19 cellular contexts compared by ENCODE assay signal in the genomic region with DNA sequence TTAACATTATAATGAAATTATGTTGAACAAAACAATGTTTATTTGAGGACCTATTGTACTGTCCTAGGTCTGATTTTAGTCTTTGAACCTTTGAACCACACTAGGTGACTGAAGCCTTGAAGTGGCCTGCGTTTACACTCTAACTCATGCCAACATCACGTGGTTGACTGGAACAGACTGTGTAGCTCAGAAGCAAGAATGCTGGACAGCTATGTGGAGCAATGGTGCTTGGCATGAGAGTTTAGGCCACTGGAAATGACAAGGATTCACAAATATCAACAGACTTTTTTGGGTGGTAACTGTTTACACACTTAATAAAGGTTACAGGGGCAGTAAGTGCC.
"Had no signal": no experiment of that assay in that cellular context is flagged by ENCODE, and none has a peak within 500 bp of the region (broad histone marks: within the 10 kb centered on the region; RNA-seq: fewer than 3 reads in every experiment).

No MANE protein-coding gene starts in this region.

- DNase-seq: activated CD4-positive, alpha-beta T cell treated with anti-CD3 and anti-CD28 coated beads for 1 hour; activated CD4-positive, alpha-beta T cell treated with anti-CD3 and anti-CD28 coated beads, Interleukin-2, amount 50 U/mL, for 4 hours; activated gamma-delta T cell; activated T-cell treated with anti-CD3 and anti-CD28 coated beads, Interleukin-2, amount 50 U/mL, for 72 hours; dorsolateral prefrontal cortex; foreskin fibroblast; hypothalamus; islet precursor cell; mesendoderm; naive thymus-derived CD8-positive, alpha-beta T cell; stimulated activated CD4-positive, alpha-beta T cell treated with anti-CD3 and anti-CD28 coated beads, Interleukin-4, amount 100 ng/mL, for 24 hours; T-helper 17 cell; testis; WERI-Rb-1 had no signal

- H3K4me1 ChIP-seq: prostate gland, testis had no signal

- H3K36me3 ChIP-seq: cardiac muscle cell, prostate gland, WERI-Rb-1 had no signal

- H3K9me3 ChIP-seq: prostate gland, testis had no signal

- H3K4me3 ChIP-seq: cardiac muscle cell, dorsolateral prefrontal cortex, prostate gland, testis had no signal

- H3K27me3 ChIP-seq: cardiac muscle cell, dorsolateral prefrontal cortex, testis had no signal

- ATAC-seq: activated T-cell treated with anti-CD3 and anti-CD28 coated beads, Interleukin-2, amount 50 U/mL, for 72 hours; naive thymus-derived CD8-positive, alpha-beta T cell; sciatic nerve; stimulated activated effector memory CD8-positive, alpha-beta T cell treated with anti-CD3 and anti-CD28 coated beads, Interleukin-12 subunit alpha, Interleukin-12 subunit beta, amount 100 ng/mL, for 72 hours; T-helper 17 cell had no signal

- H3K27ac ChIP-seq: cardiac muscle cell, dorsolateral prefrontal cortex, epithelial cell of prostate, prostate gland, testis, WERI-Rb-1 had no signal
